In the genomic region with DNA sequence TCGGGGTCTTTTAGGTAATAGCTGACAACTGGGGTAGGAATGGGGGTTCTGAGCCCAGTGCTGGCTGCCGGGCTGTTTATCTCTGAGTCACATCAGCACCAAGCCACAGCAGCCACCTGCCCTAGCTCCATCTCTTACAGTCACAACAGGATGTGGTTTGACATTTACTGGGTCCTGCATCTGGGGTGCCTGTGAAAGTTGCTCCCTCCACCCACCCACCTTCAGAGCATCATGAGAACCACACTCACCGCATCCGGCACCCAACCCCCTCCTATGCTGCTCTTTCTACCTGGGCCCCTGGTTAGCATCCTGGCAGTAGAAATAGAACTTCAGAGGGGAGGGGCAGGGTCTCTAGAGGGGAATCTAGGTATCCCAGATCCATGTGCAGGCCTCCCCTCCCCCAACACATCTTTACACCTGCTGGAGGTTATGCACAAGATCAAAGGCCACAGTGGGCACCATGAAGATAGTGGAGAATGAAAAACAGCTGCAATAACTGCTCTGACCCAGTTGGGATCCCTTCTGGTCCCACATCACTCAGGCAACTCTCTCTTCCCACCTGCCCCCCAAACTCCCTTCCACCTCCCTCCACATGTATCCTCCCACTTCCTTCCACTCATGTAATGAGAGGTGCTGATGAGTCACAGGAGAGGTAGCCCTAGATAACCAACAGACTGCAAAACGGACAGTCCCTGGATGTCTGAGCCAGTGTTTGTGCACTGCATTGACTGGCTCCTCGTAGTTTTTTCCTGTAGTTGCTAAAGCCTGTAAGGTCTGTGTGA, we compare ENCODE assay signal across 8 cellular contexts. TPM values are rescaled to one million over a fixed set of nuclear protein-coding genes. Genes with fewer than 3 reads are reported as not detected.
DNase-seq lines count a peak whose midpoint lies in the region; ATAC-seq lines count a peak whose summit lies in the region.

No MANE protein-coding gene starts in this region.

- peak; percentile 75 to 90 (median 86) for DNase-seq in activated CD4-positive, CD25-positive, alpha-beta regulatory T cell (lab: John Stamatoyannopoulos, UW)
- DNase-seq in central memory CD4-positive, alpha-beta T cell: peak; percentile 99
- peak; percentile 83 to 96 for DNase-seq in stimulated activated CD4-positive, alpha-beta T cell treated with anti-CD3 and anti-CD28 coated beads, Interleukin-4, amount 100 ng/mL, for 4 hours
- DNase-seq in dermis blood vessel endothelial cell: no peak
- DNase-seq in NCI-H2081 (lab: John Stamatoyannopoulos, UW): no peak
- DNase-seq in hypothalamus (lab: John Stamatoyannopoulos, UW): no peak

- ATAC-seq in GM19043 (IDR thresholded peaks at IDR 0.05; ENCODE audit: low read depth, unreplicated experiment) (peak; percentile 78), HG03095 (IDR thresholded peaks at IDR 0.05; ENCODE audit: unreplicated experiment) (peak; percentile 82)

RNA-seq across cellular contexts. Expression of a gene that starts 38.2 kb away (rescaled TPM):
- not detected in 2 replicates for total RNA-seq in dermis blood vessel endothelial cell

RNA-seq across cellular contexts. Expression of a gene that starts 45.9 kb away (rescaled TPM):
- total RNA-seq in dermis blood vessel endothelial cell: under 0.01 and 0.09 TPM in 2 replicates

RNA-seq across cellular contexts. Expression of a gene that starts 59.7 kb away (rescaled TPM):
- not detected in 2 replicates for total RNA-seq in dermis blood vessel endothelial cell

Comparison
In these comparisons a context has a peak if more than half of its experiments do, and no peak if none do; other contexts are left out.
1. DNase-seq: peak in activated CD4-positive, CD25-positive, alpha-beta regulatory T cell (4 of 4), central memory CD4-positive, alpha-beta T cell (single experiment) and stimulated activated CD4-positive, alpha-beta T cell treated with anti-CD3 and anti-CD28 coated beads, Interleukin-4, amount 100 ng/mL, for 4 hours (2 of 2); none in dermis blood vessel endothelial cell (single experiment), NCI-H2081 (0 of 2) and hypothalamus (0 of 51).